In genomic region chr14:68881396-68881795, GRCh38 we compare ENCODE assay signal across 18 cellular contexts.
DNase-seq lines count a peak whose midpoint lies in the region; ATAC-seq and TF ChIP-seq lines count a peak whose summit lies in the region.
"Had no signal": no experiment of that assay in that cellular context is flagged by ENCODE, and none has a peak within 500 bp of the region (broad histone marks: within the 10 kb centered on the region; RNA-seq: fewer than 3 reads in every experiment).

No MANE protein-coding gene starts in this region.

- H3K9me3 ChIP-seq in Panc1 (ENCODE audit: control insufficient read depth, insufficient read depth, low read depth, low read length), result no peaks in the 10 kb centered on the region
- no peaks in the 10 kb centered on the region for H3K9me3 ChIP-seq in smooth muscle cell (replicated peaks; ENCODE audit: low read depth)
- H3K9me3 ChIP-seq: pancreas, suprapubic skin had no signal

- no peaks in the 10 kb centered on the region for H3K27me3 ChIP-seq in Panc1 (ENCODE audit: control insufficient read depth, insufficient read depth, low read length)
- H3K27me3 ChIP-seq in smooth muscle cell (ENCODE audit: low read depth), result no peaks in the 10 kb centered on the region
- H3K27me3 ChIP-seq: pancreas, suprapubic skin had no signal

- BruUV-seq in Panc1 (replicated peaks; lab: Mats Ljungman, UMichigan), result TSS peak; percentile 30

- no peak overlapping the region for H3K27ac ChIP-seq in Panc1 (ENCODE audit: low read length)
- peak overlapping the region; percentile 4 for H3K27ac ChIP-seq in smooth muscle cell (ENCODE audit: low read depth)
- H3K27ac ChIP-seq: KMS-11, pancreas, suprapubic skin had no signal

- peaks cover 99% of the 10 kb centered on the region for H4K20me1 ChIP-seq in smooth muscle cell (ENCODE audit: low read depth)

- in situ Hi-C loops in Panc1 (cut with HindIII; ENCODE audit: low pct_unique_long_range_greater_than_20kb, low sequenced_read_pairs), result no loop called here

- TF ChIP-seq CTCF in Panc1 (IDR thresholded peaks at IDR 0.05), result no peak
- TF ChIP-seq CTCF in fibroblast of pulmonary artery (IDR thresholded peaks at IDR 0.05; ENCODE audit: low read length, missing control alignments), result no peak
- no peak for TF ChIP-seq CTCF in smooth muscle cell (IDR thresholded peaks at IDR 0.05; ENCODE audit: borderline replicate concordance, insufficient read depth, poor library complexity, severe bottlenecking)
- TF ChIP-seq CTCF in GM10248 (IDR thresholded peaks at IDR 0.05; ENCODE audit: control extremely low read depth, extremely low read depth, low read depth, missing control alignments), result no peak

- H3K36me3 ChIP-seq in Panc1 (ENCODE audit: control insufficient read depth, insufficient read depth, low read length) (peaks cover 9% of the 10 kb centered on the region), smooth muscle cell (ENCODE audit: low read depth) (peaks cover 59% of the 10 kb centered on the region)

- H3K79me2 ChIP-seq in smooth muscle cell (ENCODE audit: low read depth), result peaks cover 6% of the 10 kb centered on the region

- POLR2A ChIA-PET in Panc1 (lab: Charles Lee), result no interaction called here
- POLR2A ChIA-PET in GM10248 (lab: Yijun Ruan, JAX), result no interaction called here

- intact Hi-C loops in Panc1 (cut with micrococcal nuclease; ENCODE audit: unreplicated experiment), result no loop called here

- ATAC-seq in Panc1 (no peak), HG03280 (IDR thresholded peaks at IDR 0.05; ENCODE audit: unreplicated experiment) (no peak)
- ATAC-seq: esophagus mucosa, pancreas, right cardiac atrium had no signal

- H3K4me3 ChIP-seq in Panc1 (ENCODE audit: low read depth in 2 of 2, low read length in 2 of 2), result no peak overlapping the region
- H3K4me3 ChIP-seq in fibroblast of pulmonary artery (replicated peaks; ENCODE audit: low read depth, low read length), result no peak overlapping the region
- no peak overlapping the region for H3K4me3 ChIP-seq in smooth muscle cell
- H3K4me3 ChIP-seq: pancreas, suprapubic skin had no signal

- H3K4me1 ChIP-seq in Panc1 (ENCODE audit: control insufficient read depth, insufficient read depth, low read length) (no peaks in the 10 kb centered on the region), smooth muscle cell (ENCODE audit: low read depth) (no peaks in the 10 kb centered on the region)
- H3K4me1 ChIP-seq: pancreas, suprapubic skin had no signal

- H3F3A ChIP-seq in smooth muscle cell (ENCODE audit: low read depth), result peaks cover 61% of the 10 kb centered on the region

- no peak overlapping the region for H3K9ac ChIP-seq in smooth muscle cell (ENCODE audit: low read depth)
- H3K9ac ChIP-seq: KMS-11 had no signal

- DNase-seq in D341Med (ENCODE audit: low spot score) (peak; percentile 5), Panc1 (ENCODE audit: low read depth, low spot score) (no peak), fibroblast of pulmonary artery (ENCODE audit: low read depth) (peak; percentile 36), smooth muscle cell (lab: John Stamatoyannopoulos, UW; ENCODE audit: unreplicated experiment) (no peak), GM10248 (ENCODE audit: extremely low spot score) (no peak), NCI-H128 (lab: John Stamatoyannopoulos, UW; ENCODE audit: unreplicated experiment) (no peak)
- DNase-seq: activated CD4-positive, alpha-beta T cell treated with anti-CD3 and anti-CD28 coated beads, Interleukin-2, amount 50 U/mL, for 4 hours; CD8-positive, alpha-beta memory T cell; central memory CD4-positive, alpha-beta T cell; DND-41; NCI-H146; NCI-H524; right cardiac atrium had no signal

- WGBS in smooth muscle cell (ENCODE audit: low lambda C conversion rate), result 100% methylated on average over 2 of the region's 2 CpGs

- CTCF ChIA-PET in Panc1 (lab: Charles Lee) (no interaction called here), GM10248 (lab: Yijun Ruan, JAX) (no interaction called here)

- no peak overlapping the region for H2AFZ ChIP-seq in smooth muscle cell (ENCODE audit: low read depth)

- H3K4me2 ChIP-seq in smooth muscle cell, result no peak overlapping the region
- H3K4me2 ChIP-seq: KMS-11 had no signal

Comparison
In these comparisons a context has a peak if more than half of its experiments do, and no peak if none do; other contexts are left out.
1. DNase-seq: peak in D341Med (single experiment) and fibroblast of pulmonary artery (single experiment); none in Panc1 (single experiment), smooth muscle cell (single experiment), GM10248 (single experiment) and NCI-H128 (single experiment).